1 cellular context compared by ENCODE assay signal in the genomic region with DNA sequence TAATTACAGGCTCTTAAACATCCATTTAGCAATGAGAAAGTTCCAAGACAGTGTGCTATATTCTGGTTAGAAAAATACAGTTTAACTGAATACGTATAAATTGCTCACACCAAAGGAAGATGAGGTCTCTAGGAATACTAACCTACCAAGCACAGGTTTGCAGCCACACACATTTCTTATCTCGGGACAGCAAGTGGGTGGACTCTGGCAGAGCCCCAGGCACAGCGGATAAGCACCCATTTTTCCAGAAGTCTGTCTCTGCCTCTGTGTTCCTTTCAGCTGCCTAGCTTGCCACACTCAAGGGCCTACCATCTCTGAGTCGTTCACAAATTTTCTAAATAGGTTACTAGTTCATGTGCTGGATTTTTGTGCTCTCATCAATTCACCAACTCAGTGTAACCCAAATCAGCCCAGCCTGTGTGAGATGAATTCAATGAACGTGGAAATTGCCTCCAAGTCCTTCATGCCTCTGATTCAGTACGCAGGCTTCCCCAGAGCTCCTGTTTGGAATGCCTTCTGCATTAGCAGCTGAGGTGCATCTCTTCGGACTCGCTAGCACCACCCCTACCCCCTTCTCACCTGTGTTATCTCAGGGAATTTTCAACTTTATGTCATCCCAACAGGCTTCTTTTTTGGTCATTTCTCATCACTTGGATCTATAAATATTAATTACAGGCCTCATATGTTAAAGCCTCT.
TF ChIP-seq lines count a peak whose summit lies in the region.

No MANE protein-coding gene starts in this region.

TF ChIP-seq in WTC11, 78 proteins besides CTCF, POLR2A, EP300 and RAD21 (continued from another document):
- TF ChIP-seq, protein P1, sequence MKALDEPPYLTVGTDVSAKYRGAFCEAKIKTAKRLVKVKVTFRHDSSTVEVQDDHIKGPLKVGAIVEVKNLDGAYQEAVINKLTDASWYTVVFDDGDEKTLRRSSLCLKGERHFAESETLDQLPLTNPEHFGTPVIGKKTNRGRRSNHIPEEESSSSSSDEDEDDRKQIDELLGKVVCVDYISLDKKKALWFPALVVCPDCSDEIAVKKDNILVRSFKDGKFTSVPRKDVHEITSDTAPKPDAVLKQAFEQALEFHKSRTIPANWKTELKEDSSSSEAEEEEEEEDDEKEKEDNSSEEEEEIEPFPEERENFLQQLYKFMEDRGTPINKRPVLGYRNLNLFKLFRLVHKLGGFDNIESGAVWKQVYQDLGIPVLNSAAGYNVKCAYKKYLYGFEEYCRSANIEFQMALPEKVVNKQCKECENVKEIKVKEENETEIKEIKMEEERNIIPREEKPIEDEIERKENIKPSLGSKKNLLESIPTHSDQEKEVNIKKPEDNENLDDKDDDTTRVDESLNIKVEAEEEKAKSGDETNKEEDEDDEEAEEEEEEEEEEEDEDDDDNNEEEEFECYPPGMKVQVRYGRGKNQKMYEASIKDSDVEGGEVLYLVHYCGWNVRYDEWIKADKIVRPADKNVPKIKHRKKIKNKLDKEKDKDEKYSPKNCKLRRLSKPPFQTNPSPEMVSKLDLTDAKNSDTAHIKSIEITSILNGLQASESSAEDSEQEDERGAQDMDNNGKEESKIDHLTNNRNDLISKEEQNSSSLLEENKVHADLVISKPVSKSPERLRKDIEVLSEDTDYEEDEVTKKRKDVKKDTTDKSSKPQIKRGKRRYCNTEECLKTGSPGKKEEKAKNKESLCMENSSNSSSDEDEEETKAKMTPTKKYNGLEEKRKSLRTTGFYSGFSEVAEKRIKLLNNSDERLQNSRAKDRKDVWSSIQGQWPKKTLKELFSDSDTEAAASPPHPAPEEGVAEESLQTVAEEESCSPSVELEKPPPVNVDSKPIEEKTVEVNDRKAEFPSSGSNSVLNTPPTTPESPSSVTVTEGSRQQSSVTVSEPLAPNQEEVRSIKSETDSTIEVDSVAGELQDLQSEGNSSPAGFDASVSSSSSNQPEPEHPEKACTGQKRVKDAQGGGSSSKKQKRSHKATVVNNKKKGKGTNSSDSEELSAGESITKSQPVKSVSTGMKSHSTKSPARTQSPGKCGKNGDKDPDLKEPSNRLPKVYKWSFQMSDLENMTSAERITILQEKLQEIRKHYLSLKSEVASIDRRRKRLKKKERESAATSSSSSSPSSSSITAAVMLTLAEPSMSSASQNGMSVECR (CRISPR knock-in tag; IDR thresholded peaks at IDR 0.05; ENCODE audit: borderline replicate concordance) = no peak
- TF ChIP-seq GTF2I (CRISPR knock-in tag; conservative IDR thresholded peaks at IDR 0.05) = no peak
